8 cellular contexts compared by ENCODE assay signal in the genomic region with DNA sequence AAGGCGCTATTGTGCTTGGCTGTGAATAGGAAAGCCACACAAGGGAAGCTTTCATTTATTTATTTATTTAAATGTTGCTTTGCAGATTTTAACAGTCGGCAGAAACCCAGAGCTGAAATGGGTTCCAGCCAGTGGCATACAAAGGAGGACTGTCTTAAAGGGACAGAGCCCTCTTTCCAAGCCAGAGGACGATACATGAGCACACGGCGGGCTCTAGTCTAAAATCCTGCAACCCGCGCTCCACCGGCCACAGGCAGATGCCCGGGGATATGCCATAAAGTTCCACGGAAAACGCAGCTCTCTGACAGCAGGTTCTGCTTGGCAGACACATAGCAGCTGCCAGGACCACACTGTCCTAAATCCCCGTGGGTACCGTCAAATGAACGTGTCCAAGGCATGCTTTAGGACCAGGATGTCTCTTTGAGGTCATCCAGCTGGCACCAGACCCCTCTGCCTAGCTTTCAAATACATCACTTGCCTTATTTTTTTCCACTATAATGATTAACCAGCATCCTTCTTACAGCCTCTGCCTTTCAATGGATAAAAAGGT.
DNase-seq lines count a peak whose midpoint lies in the region; ATAC-seq and TF ChIP-seq lines count a peak whose summit lies in the region.

No MANE protein-coding gene starts in this region.

- H3K4me1 ChIP-seq in right atrium auricular region, result peaks cover 0 to 69% of the 10 kb centered on the region in 2 donors
- peaks cover 0 to 89% (median 64%) of the 10 kb centered on the region in 4 donors for H3K4me1 ChIP-seq in sigmoid colon

- peaks cover 3% of the 10 kb centered on the region for H3K36me3 Mint-ChIP-seq in activated naive CD8-positive, alpha-beta T cell treated with anti-CD3 and anti-CD28 coated beads, Interleukin-2, amount 10 ng/mL, durations not matched to agents 7 days and 5 days

- peak overlapping the region; percentile 30 for H3K4me3 Mint-ChIP-seq in activated naive CD8-positive, alpha-beta T cell treated with anti-CD3 and anti-CD28 coated beads, Interleukin-2, amount 10 ng/mL, durations not matched to agents 7 days and 5 days

- H3K4me3 ChIP-seq in right atrium auricular region, result peak overlapping the region; percentile 40 to 53
- peak overlapping the region; percentile 42 to 61 (median 53) for H3K4me3 ChIP-seq in sigmoid colon

- H3K4me1 Mint-ChIP-seq in activated naive CD8-positive, alpha-beta T cell treated with anti-CD3 and anti-CD28 coated beads, Interleukin-2, amount 10 ng/mL, durations not matched to agents 7 days and 5 days, result peaks cover 65% of the 10 kb centered on the region

- H3K27me3 Mint-ChIP-seq in activated naive CD8-positive, alpha-beta T cell treated with anti-CD3 and anti-CD28 coated beads, Interleukin-2, amount 10 ng/mL, durations not matched to agents 7 days and 5 days, result no peaks in the 10 kb centered on the region

- H3K27ac ChIP-seq in right atrium auricular region, result peak overlapping the region; percentile 67 to 82
- peak overlapping the region; percentile 65 to 82 (median 74) for H3K27ac ChIP-seq in sigmoid colon

- H3K9me3 ChIP-seq in right atrium auricular region (no peaks in the 10 kb centered on the region), sigmoid colon (no peaks in the 10 kb centered on the region)

- WGBS in sigmoid colon, 2 donors, result 6 to 36% methylated on average over 14 of the region's 14 CpGs

- no peak for ATAC-seq in activated naive CD8-positive, alpha-beta T cell treated with anti-CD3 and anti-CD28 coated beads, Interleukin-2, amount 10 ng/mL, durations not matched to agents 7 days and 5 days (ENCODE audit: low read depth)
- ATAC-seq in HG02973 (IDR thresholded peaks at IDR 0.05; ENCODE audit: unreplicated experiment), result no peak
- ATAC-seq in GM18502 (IDR thresholded peaks at IDR 0.05; ENCODE audit: poor library complexity, unreplicated experiment), result no peak

- TF ChIP-seq POLR2A in sigmoid colon (IDR thresholded peaks at IDR 0.05), result no peak

- H3K27ac Mint-ChIP-seq in activated naive CD8-positive, alpha-beta T cell treated with anti-CD3 and anti-CD28 coated beads, Interleukin-2, amount 10 ng/mL, durations not matched to agents 7 days and 5 days, result peak overlapping the region; percentile 66

- H3K27me3 ChIP-seq in right atrium auricular region, result no peaks in the 10 kb centered on the region
- no peaks in the 10 kb centered on the region for H3K27me3 ChIP-seq in sigmoid colon

- POLR2A ChIA-PET in activated naive CD8-positive, alpha-beta T cell treated with anti-CD3 and anti-CD28 coated beads, Interleukin-2, amount 10 ng/mL, durations not matched to agents 7 days and 5 days (lab: Charles Lee), result interaction anchor here (0.8 to 1.9 kb wide), 3 partner anchors 8 to 124 kb away, joined by 3 to 7 read pairs (median 3); no protein-coding TSS in a partner anchor

- H3K9me3 Mint-ChIP-seq in activated naive CD8-positive, alpha-beta T cell treated with anti-CD3 and anti-CD28 coated beads, Interleukin-2, amount 10 ng/mL, durations not matched to agents 7 days and 5 days, result no peaks in the 10 kb centered on the region

- TF ChIP-seq EP300 in sigmoid colon (IDR thresholded peaks at IDR 0.05), result no peak

- DNase-seq in COR-L47 (lab: John Stamatoyannopoulos, UW) (peak; percentile 48), M059J (ENCODE audit: low read depth) (peak; percentile 44), right atrium auricular region (ENCODE audit: low spot score) (no peak), sigmoid colon (peak; percentile 75)
- no peak for DNase-seq in activated naive CD8-positive, alpha-beta T cell treated with anti-CD3 and anti-CD28 coated beads, Interleukin-2, amount 10 ng/mL, durations not matched to agents 7 days and 5 days
- no peak for DNase-seq in stimulated activated CD4-positive, alpha-beta T cell treated with anti-CD3 and anti-CD28 coated beads, Interleukin-2, amount 100 ng/mL, for 48 hours

- intact Hi-C loops in sigmoid colon (cut with DNase I), result loop anchor here (5.0 kb wide), 1 partner anchor 65 kb away; a partner anchor contains a TSS

- H3K36me3 ChIP-seq in right atrium auricular region (no peaks in the 10 kb centered on the region), sigmoid colon (no peaks in the 10 kb centered on the region)

- no peak for TF ChIP-seq CTCF in right atrium auricular region (IDR thresholded peaks at IDR 0.05)
- no peak for TF ChIP-seq CTCF in sigmoid colon (IDR thresholded peaks at IDR 0.05)

Comparison
In these comparisons a context has a peak if more than half of its experiments do, and no peak if none do; other contexts are left out.
1. DNase-seq: peak in COR-L47 (single experiment), M059J (single experiment) and sigmoid colon (single experiment); none in activated naive CD8-positive, alpha-beta T cell treated with anti-CD3 and anti-CD28 coated beads, Interleukin-2, amount 10 ng/mL, durations not matched to agents 7 days and 5 days (single experiment), right atrium auricular region (single experiment) and stimulated activated CD4-positive, alpha-beta T cell treated with anti-CD3 and anti-CD28 coated beads, Interleukin-2, amount 100 ng/mL, for 48 hours (0 of 2).